In genomic region chr9:20312732-20313131, GRCh38 we compare ENCODE assay signal across 18 cellular contexts.
DNase-seq lines count a peak whose midpoint lies in the region; ATAC-seq and TF ChIP-seq lines count a peak whose summit lies in the region.
"Had no signal": no experiment of that assay in that cellular context is flagged by ENCODE, and none has a peak within 500 bp of the region (broad histone marks: within the 10 kb centered on the region; RNA-seq: fewer than 3 reads in every experiment).

No MANE protein-coding gene starts in this region.

- H3K23ac ChIP-seq in IMR-90 (ENCODE audit: low read depth, low read length): no peak overlapping the region

- no peaks in the 10 kb centered on the region for H3K79me1 ChIP-seq in IMR-90 (ENCODE audit: low read depth in 1 of 2, low read length in 2 of 2)

- H3K4me1 ChIP-seq in IMR-90 (ENCODE audit: control insufficient read depth, insufficient read depth, low read length): peaks cover 10% of the 10 kb centered on the region
- no peaks in the 10 kb centered on the region for H3K4me1 ChIP-seq in left ventricle myocardium inferior
- no peaks in the 10 kb centered on the region for H3K4me1 ChIP-seq in testis
- H3K4me1 ChIP-seq: Caco-2 had no signal

- H4K91ac ChIP-seq in IMR-90 (ENCODE audit: insufficient read depth, low read depth, low read length): no peak overlapping the region

- H2AK5ac ChIP-seq in IMR-90 (ENCODE audit: low read depth, low read length): no peak overlapping the region

- H3K4me3 ChIP-seq in IMR-90 (ENCODE audit: insufficient read depth, low read depth, low read length): no peak overlapping the region
- H3K4me3 ChIP-seq in choroid plexus epithelial cell (ENCODE audit: low read depth, low read length): no peak overlapping the region
- H3K4me3 ChIP-seq in left ventricle myocardium inferior: no peak overlapping the region
- no peak overlapping the region for H3K4me3 ChIP-seq in testis
- H3K4me3 ChIP-seq: GM23338 had no signal

- dilution Hi-C loops in IMR-90 (cut with HindIII; ENCODE audit: low sequenced_read_pairs, unreplicated experiment): no loop called here

- H3K56ac ChIP-seq in IMR-90 (ENCODE audit: extremely low read depth, insufficient read depth, low read length): no peak overlapping the region

- POLR2A ChIA-PET in IMR-90 (lab: Charles Lee; ENCODE audit: unreplicated experiment): no interaction called here

- 0 out of 3 replicates have a peak overlapping the region, but pooled peaks have one; percentile 17 for H2BK15ac ChIP-seq in IMR-90 (ENCODE audit: low read depth, low read length)

- DNase-seq in Daoy (ENCODE audit: low read depth) (peak; percentile 16), IMR-90 (peak; percentile 67), choroid plexus epithelial cell (ENCODE audit: low read depth) (peak; percentile 33), left colon (no peak), left ventricle myocardium inferior (no peak), testis (no peak), dermis blood vessel endothelial cell (no peak)
- DNase-seq: activated CD4-positive, alpha-beta memory T cell treated with anti-CD3 and anti-CD28 coated beads for 36 hours; activated T-cell treated with anti-CD3 and anti-CD28 coated beads, Interleukin-2, amount 50 U/mL, for 4 hours; AML-193; Caco-2; endodermal cell; glutamatergic neuron; naive thymus-derived CD8-positive, alpha-beta T cell; NCI-H1417 treated with DMSO at 0.1 percent for 48 hours; RPMI8226 had no signal

- no peak overlapping the region for H2BK20ac ChIP-seq in IMR-90 (ENCODE audit: low read depth, low read length)

- H3K18ac ChIP-seq in IMR-90 (ENCODE audit: low read depth, low read length): peak overlapping the region; percentile 71; the same call in 1 of the 2 replicates

- no peak overlapping the region for H3K27ac ChIP-seq in IMR-90 (ENCODE audit: insufficient read depth, low read length)
- H3K27ac ChIP-seq in left ventricle myocardium inferior (replicated peaks): no peak overlapping the region
- no peak overlapping the region for H3K27ac ChIP-seq in testis

- H3K9me1 ChIP-seq in IMR-90 (ENCODE audit: insufficient read depth, low read length): no peaks in the 10 kb centered on the region; the same call in 1 of the 2 replicates

- no peak overlapping the region for H2AFZ ChIP-seq in IMR-90 (replicated peaks; ENCODE audit: low read length, poor library complexity)
- H2AFZ ChIP-seq: GM23338 had no signal

- H3K9ac ChIP-seq in IMR-90 (ENCODE audit: low read depth, low read length): no peak overlapping the region

- H3K4ac ChIP-seq in IMR-90 (ENCODE audit: low read depth, low read length): no peak overlapping the region

- H3K4me2 ChIP-seq in IMR-90 (ENCODE audit: low read depth, low read length): no peak overlapping the region
- H3K4me2 ChIP-seq: GM23338 had no signal

- H3K36me3 ChIP-seq in IMR-90 (ENCODE audit: control insufficient read depth, insufficient read depth, low read length): no peaks in the 10 kb centered on the region
- no peaks in the 10 kb centered on the region for H3K36me3 ChIP-seq in left ventricle myocardium inferior
- H3K36me3 ChIP-seq in testis (ENCODE audit: low read depth, missing control alignments): no peaks in the 10 kb centered on the region

- peak overlapping the region; percentile 41 for H2BK5ac ChIP-seq in IMR-90 (ENCODE audit: low read depth, low read length, poor library complexity, severe bottlenecking)

- 0 out of 2 replicates have a peak overlapping the region, but pooled peaks have one; percentile 62 for H2BK120ac ChIP-seq in IMR-90 (ENCODE audit: low read depth, low read length)

- intact Hi-C loops in IMR-90 (cut with micrococcal nuclease) (no loop called here), left colon (cut with DNase I, micrococcal nuclease) (no loop called here), left ventricle myocardium inferior (cut with micrococcal nuclease) (no loop called here), testis (cut with DNase I; ENCODE audit: low total_unique reads) (no loop called here)

- no peak overlapping the region for H3K14ac ChIP-seq in IMR-90 (replicated peaks; ENCODE audit: low read depth, low read length)

- H3K27me3 ChIP-seq in IMR-90 (ENCODE audit: control insufficient read depth, insufficient read depth, low read length) (no peaks in the 10 kb centered on the region), left ventricle myocardium inferior (ENCODE audit: low read depth) (no peaks in the 10 kb centered on the region), testis (no peaks in the 10 kb centered on the region)

- in situ Hi-C loops in IMR-90 (cut with MboI; ENCODE audit: low sequenced_read_pairs): no loop called here

- TF ChIP-seq CTCF in IMR-90 (conservative IDR thresholded peaks at IDR 0.05; ENCODE audit: low read depth, low read length) (no peak), choroid plexus epithelial cell (conservative IDR thresholded peaks at IDR 0.05; ENCODE audit: low read depth, low read length) (no peak), left ventricle myocardium inferior (IDR thresholded peaks at IDR 0.05; ENCODE audit: borderline replicate concordance) (no peak), testis (IDR thresholded peaks at IDR 0.05) (no peak)

- no peak for TF ChIP-seq POLR2A in IMR-90 (IDR thresholded peaks at IDR 0.05; ENCODE audit: low read depth, low read length)
- TF ChIP-seq POLR2A in testis (IDR thresholded peaks at IDR 0.05): no peak

- no peak overlapping the region for H4K5ac ChIP-seq in IMR-90 (ENCODE audit: low read depth, low read length)

- BruUV-seq in IMR-90 (replicated peaks; lab: Mats Ljungman, UMichigan): no TSS peak

- ATAC-seq in IMR-90 (ENCODE audit: low read depth) (0 out of 2 replicates have a peak, but pooled peaks have one; percentile 25), left colon (peak; percentile 42), HG02642 (IDR thresholded peaks at IDR 0.05; ENCODE audit: poor library complexity, unreplicated experiment) (no peak)
- ATAC-seq: activated T-cell treated with anti-CD3 and anti-CD28 coated beads, Interleukin-2, amount 50 U/mL, for 4 hours; GM23338; naive thymus-derived CD8-positive, alpha-beta T cell had no signal

- no peaks in the 10 kb centered on the region for H3K9me3 ChIP-seq in IMR-90 (ENCODE audit: control insufficient read depth, insufficient read depth, low read length)
- H3K9me3 ChIP-seq in left ventricle myocardium inferior (replicated peaks): no peaks in the 10 kb centered on the region
- no peaks in the 10 kb centered on the region for H3K9me3 ChIP-seq in testis
- H3K9me3 ChIP-seq: Caco-2 had no signal

- no peaks in the 10 kb centered on the region for H4K20me1 ChIP-seq in IMR-90 (ENCODE audit: insufficient read depth, low read length)

- TF ChIP-seq RAD21 in IMR-90 (IDR thresholded peaks at IDR 0.05; ENCODE audit: low read length): no peak

- H2AK9ac ChIP-seq in IMR-90 (replicated peaks; ENCODE audit: low read depth, low read length, poor library complexity): no peak overlapping the region

- CTCF ChIA-PET in IMR-90 (lab: Yijun Ruan, JAX): interaction anchor here (0.6 to 0.7 kb wide), 2 partner anchors 1083 kb away, joined by 3 read pairs; no protein-coding TSS in a partner anchor

- peak overlapping the region in 1 of 2 experiments; percentile 41; a peak in 2 of 4 replicates for H4K8ac ChIP-seq in IMR-90 (ENCODE audit: low read depth in 2 of 2, low read length in 2 of 2)

TF ChIP-seq in IMR-90, 13 proteins besides CTCF, POLR2A, EP300 and RAD21:
- TF ChIP-seq FOS (IDR thresholded peaks at IDR 0.05; ENCODE audit: low read depth, low read length): peak; percentile 44; the same call in 1 of the 2 replicates
- TF ChIP-seq BHLHE40 (IDR thresholded peaks at IDR 0.05; ENCODE audit: low read depth, low read length): no peak

Comparison
In these comparisons a context has a peak if more than half of its experiments do, and no peak if none do; other contexts are left out.
1. DNase-seq: peak in Daoy (single experiment), IMR-90 (single experiment) and choroid plexus epithelial cell (single experiment); none in left colon (0 of 2), left ventricle myocardium inferior (single experiment), testis (single experiment) and dermis blood vessel endothelial cell (single experiment).